ENCODE assay signal across 1 cellular context in the genomic region with DNA sequence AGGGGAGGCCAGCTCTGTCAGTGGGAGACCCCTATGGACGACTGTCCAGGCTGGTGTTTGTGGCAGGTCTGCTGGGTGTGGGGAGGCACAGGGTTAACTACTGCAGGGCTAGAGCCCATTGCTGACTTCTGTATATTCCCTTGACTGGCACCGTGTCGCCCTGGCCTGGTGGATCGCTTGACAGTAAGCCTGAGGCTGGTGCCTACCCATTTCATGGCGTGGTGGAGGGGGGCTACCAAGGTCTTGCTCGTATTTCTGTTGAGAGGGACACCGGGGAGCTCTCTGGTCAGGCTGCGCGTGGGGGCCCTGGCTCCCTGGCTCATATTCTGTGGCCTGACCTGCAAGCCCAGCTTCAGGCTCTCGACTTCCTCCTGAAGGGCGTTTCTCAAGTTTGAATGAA.
TF ChIP-seq lines count a peak whose summit lies in the region.

No MANE protein-coding gene starts in this region.

TF ChIP-seq in SK-N-SH treated with all-trans-retinoic acid at 6 μM for 48 hours, 23 proteins besides CTCF, POLR2A, EP300 and RAD21 (continued from another document):
- TF ChIP-seq, protein P1, sequence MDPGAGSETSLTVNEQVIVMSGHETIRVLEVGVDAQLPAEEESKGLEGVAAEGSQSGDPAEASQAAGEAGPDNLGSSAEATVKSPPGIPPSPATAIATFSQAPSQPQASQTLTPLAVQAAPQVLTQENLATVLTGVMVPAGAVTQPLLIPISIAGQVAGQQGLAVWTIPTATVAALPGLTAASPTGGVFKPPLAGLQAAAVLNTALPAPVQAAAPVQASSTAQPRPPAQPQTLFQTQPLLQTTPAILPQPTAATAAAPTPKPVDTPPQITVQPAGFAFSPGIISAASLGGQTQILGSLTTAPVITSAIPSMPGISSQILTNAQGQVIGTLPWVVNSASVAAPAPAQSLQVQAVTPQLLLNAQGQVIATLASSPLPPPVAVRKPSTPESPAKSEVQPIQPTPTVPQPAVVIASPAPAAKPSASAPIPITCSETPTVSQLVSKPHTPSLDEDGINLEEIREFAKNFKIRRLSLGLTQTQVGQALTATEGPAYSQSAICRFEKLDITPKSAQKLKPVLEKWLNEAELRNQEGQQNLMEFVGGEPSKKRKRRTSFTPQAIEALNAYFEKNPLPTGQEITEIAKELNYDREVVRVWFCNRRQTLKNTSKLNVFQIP (CRISPR knock-in tag; IDR thresholded peaks at IDR 0.05; ENCODE audit: borderline replicate concordance, low read depth), result no peak
- TF ChIP-seq CSDC2 (CRISPR knock-in tag; IDR thresholded peaks at IDR 0.05), result no peak
- TF ChIP-seq, protein P2, sequence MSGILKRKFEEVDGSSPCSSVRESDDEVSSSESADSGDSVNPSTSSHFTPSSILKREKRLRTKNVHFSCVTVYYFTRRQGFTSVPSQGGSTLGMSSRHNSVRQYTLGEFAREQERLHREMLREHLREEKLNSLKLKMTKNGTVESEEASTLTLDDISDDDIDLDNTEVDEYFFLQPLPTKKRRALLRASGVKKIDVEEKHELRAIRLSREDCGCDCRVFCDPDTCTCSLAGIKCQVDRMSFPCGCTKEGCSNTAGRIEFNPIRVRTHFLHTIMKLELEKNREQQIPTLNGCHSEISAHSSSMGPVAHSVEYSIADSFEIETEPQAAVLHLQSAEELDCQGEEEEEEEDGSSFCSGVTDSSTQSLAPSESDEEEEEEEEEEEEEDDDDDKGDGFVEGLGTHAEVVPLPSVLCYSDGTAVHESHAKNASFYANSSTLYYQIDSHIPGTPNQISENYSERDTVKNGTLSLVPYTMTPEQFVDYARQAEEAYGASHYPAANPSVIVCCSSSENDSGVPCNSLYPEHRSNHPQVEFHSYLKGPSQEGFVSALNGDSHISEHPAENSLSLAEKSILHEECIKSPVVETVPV (CRISPR knock-in tag; IDR thresholded peaks at IDR 0.05), result no peak
